9 cellular contexts compared by ENCODE assay signal in the genomic region with DNA sequence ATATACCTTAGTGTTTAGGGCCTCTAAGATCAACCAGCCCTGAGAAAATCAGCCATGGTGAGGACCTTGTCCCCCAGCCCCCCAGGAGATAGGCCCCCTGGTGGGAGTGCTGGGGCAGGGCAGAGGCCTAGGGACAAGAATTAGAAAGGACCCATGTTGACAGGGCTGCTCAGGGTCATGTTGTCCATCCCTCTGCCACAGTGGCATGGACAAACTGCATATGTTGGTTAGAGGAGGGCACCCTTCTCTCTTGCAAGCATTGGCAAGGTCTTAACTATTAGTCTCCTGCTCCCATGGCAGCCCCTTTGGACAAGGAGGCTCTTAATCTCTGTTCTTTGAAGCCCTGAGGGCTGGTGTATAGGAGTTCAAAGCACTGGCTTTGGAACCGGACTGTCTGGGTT. TPM values are rescaled to one million over a fixed set of nuclear protein-coding genes. Genes with fewer than 3 reads are reported as not detected.
A peak's percentile ranks its signal among the peaks of the same experiment; 100 is the strongest.
DNase-seq lines count a peak whose midpoint lies in the region; ATAC-seq and TF ChIP-seq lines count a peak whose summit lies in the region.
"Had no signal": no experiment of that assay in that cellular context is flagged by ENCODE, and none has a peak within 500 bp of the region (broad histone marks: within the 10 kb centered on the region; RNA-seq: fewer than 3 reads in every experiment).

No MANE protein-coding gene starts in this region.

- H3K36me3 ChIP-seq in muscle layer of duodenum (ENCODE audit: control insufficient read depth in 1 of 2, insufficient read depth in 2 of 2, low read length in 2 of 2): peaks cover 0 to 3% of the 10 kb centered on the region in 2 donors

- intact Hi-C loops in CD14-positive monocyte (cut with micrococcal nuclease): loop anchor here in 1 of 2 donors (5.0 to 10.0 kb wide), 2 partner anchors 67 to 416 kb away; a partner anchor contains a TSS
- intact Hi-C loops in activated T-helper 2 cell treated with anti-CD3 and anti-CD28 coated beads, Interferon-gamma antibody, Interleukin-2, Interleukin-4, amounts not matched to agents 10 μg/mL and 5 μg/mL and 100 μg/mL, durations not matched to agents 14 hours and 24 hours and 36 hours (cut with micrococcal nuclease): loop anchor here (5.0 kb wide), 1 partner anchor 418 kb away; a partner anchor contains a TSS
- intact Hi-C loops in head of caudate nucleus (cut with DNase I): no loop called here

- no peaks in the 10 kb centered on the region for H3K27me3 ChIP-seq in HL-60 (ENCODE audit: insufficient read depth, poor library complexity, severe bottlenecking)
- H3K27me3 ChIP-seq in muscle layer of duodenum (ENCODE audit: low read depth, low read length): no peaks in the 10 kb centered on the region

- H3K9me3 ChIP-seq in muscle layer of duodenum (ENCODE audit: control insufficient read depth in 1 of 2, low read length in 2 of 2): no peaks in the 10 kb centered on the region

- peak overlapping the region; percentile 99 for H3K27ac ChIP-seq in HL-60 (replicated peaks)
- H3K27ac ChIP-seq in muscle layer of duodenum (ENCODE audit: low read length): peak overlapping the region; percentile 31

- H3K27me3 Mint-ChIP-seq in CD14-positive monocyte (ENCODE audit: low read depth in 3 of 3): peaks cover 0 to 3% (median 0%) of the 10 kb centered on the region in 3 donors
- no peaks in the 10 kb centered on the region for H3K27me3 Mint-ChIP-seq in activated T-helper 2 cell treated with anti-CD3 and anti-CD28 coated beads, Interferon-gamma antibody, Interleukin-2, Interleukin-4, amounts not matched to agents 10 μg/mL and 5 μg/mL and 100 μg/mL, durations not matched to agents 14 hours and 24 hours and 36 hours (ENCODE audit: low read depth)

- H3K9me3 Mint-ChIP-seq in CD14-positive monocyte: peaks cover 0 to 2% (median 0%) of the 10 kb centered on the region in 7 donors
- no peaks in the 10 kb centered on the region for H3K9me3 Mint-ChIP-seq in activated T-helper 2 cell treated with anti-CD3 and anti-CD28 coated beads, Interferon-gamma antibody, Interleukin-2, Interleukin-4, amounts not matched to agents 10 μg/mL and 5 μg/mL and 100 μg/mL, durations not matched to agents 14 hours and 24 hours and 36 hours
- H3K9me3 Mint-ChIP-seq: brain had no signal

- H3K36me3 Mint-ChIP-seq in CD14-positive monocyte: peaks cover 26 to 35% of the 10 kb centered on the region in 2 donors
- H3K36me3 Mint-ChIP-seq in activated T-helper 2 cell treated with anti-CD3 and anti-CD28 coated beads, Interferon-gamma antibody, Interleukin-2, Interleukin-4, amounts not matched to agents 10 μg/mL and 5 μg/mL and 100 μg/mL, durations not matched to agents 14 hours and 24 hours and 36 hours (ENCODE audit: low read depth): peaks cover 56% of the 10 kb centered on the region

- no peak for ATAC-seq in GM21619 (IDR thresholded peaks at IDR 0.05; ENCODE audit: unreplicated experiment)

- TF ChIP-seq CTCF in CD14-positive monocyte (IDR thresholded peaks at IDR 0.05) (peak; percentile 3), HL-60 (IDR thresholded peaks at IDR 0.05; ENCODE audit: insufficient read depth, low read length) (no peak)

- DNase-seq in CD14-positive monocyte (ENCODE audit: low spot score): no peak
- DNase-seq in HL-60 (ENCODE audit: low read depth in 1 of 2, low spot score in 1 of 2): no peak
- no peak for DNase-seq in activated T-helper 2 cell treated with anti-CD3 and anti-CD28 coated beads, Interferon-gamma antibody, Interleukin-2, Interleukin-4, amounts not matched to agents 10 μg/mL and 5 μg/mL and 100 μg/mL, durations not matched to agents 14 hours and 24 hours and 36 hours (ENCODE audit: low spot score)
- DNase-seq in NCI-H2081 (lab: John Stamatoyannopoulos, UW): no peak
- DNase-seq in head of caudate nucleus: no peak
- no peak for DNase-seq in epidermal melanocyte (ENCODE audit: insufficient read length, low spot score)

- peaks cover 71% of the 10 kb centered on the region for H3K4me1 Mint-ChIP-seq in CD14-positive monocyte
- H3K4me1 Mint-ChIP-seq in activated T-helper 2 cell treated with anti-CD3 and anti-CD28 coated beads, Interferon-gamma antibody, Interleukin-2, Interleukin-4, amounts not matched to agents 10 μg/mL and 5 μg/mL and 100 μg/mL, durations not matched to agents 14 hours and 24 hours and 36 hours (ENCODE audit: low read depth): peaks cover 68% of the 10 kb centered on the region

- H3K27ac Mint-ChIP-seq in CD14-positive monocyte: peak overlapping the region; percentile 87 to 98 (median 96)
- peak overlapping the region; percentile 97 for H3K27ac Mint-ChIP-seq in activated T-helper 2 cell treated with anti-CD3 and anti-CD28 coated beads, Interferon-gamma antibody, Interleukin-2, Interleukin-4, amounts not matched to agents 10 μg/mL and 5 μg/mL and 100 μg/mL, durations not matched to agents 14 hours and 24 hours and 36 hours
- H3K27ac Mint-ChIP-seq: brain had no signal

- no peak overlapping the region for H3K4me3 ChIP-seq in HL-60 (replicated peaks; ENCODE audit: insufficient read depth, low read length)
- peak overlapping the region in 1 of 2 donors; percentile 11 for H3K4me3 ChIP-seq in muscle layer of duodenum (ENCODE audit: low read depth in 1 of 2, low read length in 2 of 2)

- peaks cover 12 to 19% of the 10 kb centered on the region in 2 donors for H3K4me1 ChIP-seq in muscle layer of duodenum (ENCODE audit: control insufficient read depth in 1 of 2, insufficient read depth in 2 of 2, low read length in 2 of 2)

- peak overlapping the region; percentile 97 to 99 for H3K4me3 Mint-ChIP-seq in CD14-positive monocyte
- H3K4me3 Mint-ChIP-seq in activated T-helper 2 cell treated with anti-CD3 and anti-CD28 coated beads, Interferon-gamma antibody, Interleukin-2, Interleukin-4, amounts not matched to agents 10 μg/mL and 5 μg/mL and 100 μg/mL, durations not matched to agents 14 hours and 24 hours and 36 hours (ENCODE audit: low read depth): peak overlapping the region; percentile 94
- H3K4me3 Mint-ChIP-seq: brain had no signal

RNA-seq across cellular contexts. Expression of a gene that starts 0.8 kb away (rescaled TPM):
- 100 to 1,000 TPM; 449 to 562 TPM for polyA plus RNA-seq in CD14-positive monocyte
- 250 and 252 TPM in 2 replicates for total RNA-seq in activated T-helper 2 cell treated with anti-CD3 and anti-CD28 coated beads, Interferon-gamma antibody, Interleukin-2, Interleukin-4, amounts not matched to agents 10 μg/mL and 5 μg/mL and 100 μg/mL, durations not matched to agents 14 hours and 24 hours and 36 hours

RNA-seq across cellular contexts. Expression of a gene that starts 6.6 kb away (rescaled TPM):
- 10 to 100 TPM; 19.1 to 24.2 TPM for polyA plus RNA-seq in CD14-positive monocyte
- total RNA-seq in activated T-helper 2 cell treated with anti-CD3 and anti-CD28 coated beads, Interferon-gamma antibody, Interleukin-2, Interleukin-4, amounts not matched to agents 10 μg/mL and 5 μg/mL and 100 μg/mL, durations not matched to agents 14 hours and 24 hours and 36 hours: 158 and 173 TPM in 2 replicates

RNA-seq across cellular contexts. Expression of a gene that starts 6.8 kb away (rescaled TPM):
- polyA plus RNA-seq in CD14-positive monocyte: not detected
- not detected in 2 replicates for total RNA-seq in activated T-helper 2 cell treated with anti-CD3 and anti-CD28 coated beads, Interferon-gamma antibody, Interleukin-2, Interleukin-4, amounts not matched to agents 10 μg/mL and 5 μg/mL and 100 μg/mL, durations not matched to agents 14 hours and 24 hours and 36 hours

RNA-seq across cellular contexts. Expression of a gene that starts 20.1 kb away (rescaled TPM):
- polyA plus RNA-seq in CD14-positive monocyte: 10 to 100 TPM; 90.6 to 91.9 TPM
- 381 and 391 TPM in 2 replicates for total RNA-seq in activated T-helper 2 cell treated with anti-CD3 and anti-CD28 coated beads, Interferon-gamma antibody, Interleukin-2, Interleukin-4, amounts not matched to agents 10 μg/mL and 5 μg/mL and 100 μg/mL, durations not matched to agents 14 hours and 24 hours and 36 hours

RNA-seq across cellular contexts. Expression of a gene that starts 20.3 kb away (rescaled TPM):
- 10 to 100 TPM; 33.1 to 35.3 TPM for polyA plus RNA-seq in CD14-positive monocyte
- total RNA-seq in activated T-helper 2 cell treated with anti-CD3 and anti-CD28 coated beads, Interferon-gamma antibody, Interleukin-2, Interleukin-4, amounts not matched to agents 10 μg/mL and 5 μg/mL and 100 μg/mL, durations not matched to agents 14 hours and 24 hours and 36 hours: 104 and 112 TPM in 2 replicates
